Comparison of ENCODE assay signal across 22 cellular contexts in genomic region chr4:19024047-19024446, GRCh38.
"Had no signal": no experiment of that assay in that cellular context is flagged by ENCODE, and none has a peak within 500 bp of the region (broad histone marks: within the 10 kb centered on the region; RNA-seq: fewer than 3 reads in every experiment).

No MANE protein-coding gene starts in this region.

- H3K36me3 ChIP-seq: esophagus muscularis mucosa, gastrocnemius medialis, heart right ventricle, left lung, lower lobe of right lung had no signal

- H3K4me3 ChIP-seq: coronary artery, dorsolateral prefrontal cortex, esophagus muscularis mucosa, gastrocnemius medialis, heart right ventricle, left lung, lower lobe of right lung had no signal

- ATAC-seq: foreskin keratinocyte, gastrocnemius medialis, heart right ventricle, left cardiac atrium, left lung, left ventricle myocardium superior, lower lobe of right lung had no signal

- H3K27ac Mint-ChIP-seq: immature natural killer cell, mesothelial cell of epicardium had no signal

- FAIRE-seq: colon, endothelial cell of umbilical vein, keratinocyte had no signal

- H3K4me1 ChIP-seq: foreskin keratinocyte, gastrocnemius medialis, heart right ventricle, left lung, lower lobe of right lung had no signal

- H3K27me3 ChIP-seq: esophagus muscularis mucosa, foreskin keratinocyte, gastrocnemius medialis, heart right ventricle, left lung had no signal

- DNase-seq: dermis blood vessel endothelial cell; dorsolateral prefrontal cortex; effector CD4-positive, alpha-beta T cell; effector memory CD4-positive, alpha-beta T cell; foreskin keratinocyte; gastrocnemius medialis; glutamatergic neuron; head of caudate nucleus; heart right ventricle; hippocampal formation; immature natural killer cell; left cardiac atrium; left lung; left ventricle myocardium superior; lower lobe of right lung; mesenchymal stem cell had no signal

- H3K4me1 Mint-ChIP-seq: immature natural killer cell had no signal

- H3K9me3 Mint-ChIP-seq: mesothelial cell of epicardium had no signal

- H3K27ac ChIP-seq: coronary artery, dorsolateral prefrontal cortex, esophagus muscularis mucosa, foreskin keratinocyte, gastrocnemius medialis, heart right ventricle, left lung, lower lobe of right lung had no signal

- H3K36me3 Mint-ChIP-seq: immature natural killer cell, mesothelial cell of epicardium had no signal

- H3K9me3 ChIP-seq: esophagus muscularis mucosa, gastrocnemius medialis, heart right ventricle, left lung, lower lobe of right lung had no signal

- H3K4me3 Mint-ChIP-seq: immature natural killer cell, mesothelial cell of epicardium had no signal
